ENCODE assay signal across 10 cellular contexts in genomic region chr2:128306931-128307460, GRCh38. TPM values are rescaled to one million over a fixed set of nuclear protein-coding genes. Genes with fewer than 3 reads are reported as not detected.
A peak's percentile ranks its signal among the peaks of the same experiment; 100 is the strongest.
DNase-seq lines count a peak whose midpoint lies in the region; ATAC-seq, FAIRE-seq and TF ChIP-seq lines count a peak whose summit lies in the region.
"Had no signal": no experiment of that assay in that cellular context is flagged by ENCODE, and none has a peak within 500 bp of the region (broad histone marks: within the 10 kb centered on the region; RNA-seq: fewer than 3 reads in every experiment).

No MANE protein-coding gene starts in this region.

- peak overlapping the region; percentile 71 for H3K4me2 ChIP-seq in astrocyte (ENCODE audit: low read length)
- H3K4me2 ChIP-seq in smooth muscle cell = no peak overlapping the region
- no peak overlapping the region for H3K4me2 ChIP-seq in OCI-LY7 (ENCODE audit: low read length)

- H3K9me3 ChIP-seq in HEK293 (ENCODE audit: control insufficient read depth, insufficient read depth, low read depth, low read length) = no peaks in the 10 kb centered on the region
- H3K9me3 ChIP-seq in astrocyte (ENCODE audit: insufficient read depth, low read depth, low read length) = no peaks in the 10 kb centered on the region
- no peaks in the 10 kb centered on the region for H3K9me3 ChIP-seq in smooth muscle cell (replicated peaks; ENCODE audit: low read depth)
- H3K9me3 ChIP-seq in OCI-LY7 (ENCODE audit: low read length) = no peaks in the 10 kb centered on the region
- H3K9me3 ChIP-seq: Caco-2 had no signal

- WGBS in smooth muscle cell (ENCODE audit: low lambda C conversion rate) = 89% methylated on average over 11 of the region's 11 CpGs

- peaks cover 3% of the 10 kb centered on the region for H3F3A ChIP-seq in smooth muscle cell (ENCODE audit: low read depth)

- CTCF ChIA-PET in HEK293 (lab: Yijun Ruan, JAX) = no interaction called here
- CTCF ChIA-PET in OCI-LY7 (lab: Charles Lee; ENCODE audit: unreplicated experiment) = no interaction called here

- H3K27me3 ChIP-seq in astrocyte (ENCODE audit: insufficient read depth, low read length) = no peaks in the 10 kb centered on the region
- H3K27me3 ChIP-seq in layer of hippocampus (ENCODE audit: control insufficient read depth, insufficient read depth, low read length) = no peaks in the 10 kb centered on the region
- no peaks in the 10 kb centered on the region for H3K27me3 ChIP-seq in smooth muscle cell (ENCODE audit: low read depth)

- H3K27ac ChIP-seq in HEK293 (ENCODE audit: extremely low read depth, low read depth, low read length) (no peak overlapping the region), astrocyte (ENCODE audit: low read depth, low read length) (peak overlapping the region; percentile 85), layer of hippocampus (ENCODE audit: low read depth, low read length) (peak overlapping the region; percentile 21), smooth muscle cell (ENCODE audit: low read depth) (peak overlapping the region; percentile 92), OCI-LY7 (ENCODE audit: low read depth, low read length, poor library complexity, severe bottlenecking) (no peak overlapping the region)

- no peak overlapping the region for H3K4me3 ChIP-seq in HEK293 (ENCODE audit: low read depth, low read length)
- H3K4me3 ChIP-seq in astrocyte (ENCODE audit: insufficient read depth, low read depth, low read length) = no peak overlapping the region
- no peak overlapping the region for H3K4me3 ChIP-seq in smooth muscle cell
- no peak overlapping the region for H3K4me3 ChIP-seq in OCI-LY7 (ENCODE audit: low read depth, low read length, poor library complexity, severe bottlenecking)

- H3K36me3 Mint-ChIP-seq in astrocyte (ENCODE audit: low read depth, unreplicated experiment) = peaks cover 6% of the 10 kb centered on the region

- DNase-seq in astrocyte (ENCODE audit: low read depth) = no peak
- DNase-seq in smooth muscle cell (lab: John Stamatoyannopoulos, UW; ENCODE audit: unreplicated experiment) = no peak
- DNase-seq in OCI-LY7 (ENCODE audit: low spot score) = no peak
- no peak for DNase-seq in inferior parietal cortex (ENCODE audit: extremely low spot score)
- no peak for DNase-seq in CD1c-positive myeloid dendritic cell (ENCODE audit: extremely low spot score)
- DNase-seq: activated T-cell treated with anti-CD3 and anti-CD28 coated beads, Interleukin-2, amount 50 U/mL, for 48 hours had no signal

- TF ChIP-seq CTCF in HEK293 (tag by site-specific recombination; IDR thresholded peaks at IDR 0.05) = no peak
- TF ChIP-seq CTCF in astrocyte (IDR thresholded peaks at IDR 0.05; ENCODE audit: insufficient read depth, low read depth, low read length) = no peak
- TF ChIP-seq CTCF in smooth muscle cell (IDR thresholded peaks at IDR 0.05; ENCODE audit: borderline replicate concordance, insufficient read depth, poor library complexity, severe bottlenecking) = no peak
- TF ChIP-seq CTCF in OCI-LY7 (conservative IDR thresholded peaks at IDR 0.05; ENCODE audit: low read length) = no peak

- H3K79me2 ChIP-seq in astrocyte (ENCODE audit: insufficient read depth, low read length) = peaks cover 93% of the 10 kb centered on the region
- H3K79me2 ChIP-seq in smooth muscle cell (ENCODE audit: low read depth) = peaks cover 10% of the 10 kb centered on the region
- H3K79me2 ChIP-seq in OCI-LY7 (ENCODE audit: insufficient read depth, low read depth, low read length) = no peaks in the 10 kb centered on the region

- peaks cover 24% of the 10 kb centered on the region for H3K4me1 ChIP-seq in HEK293 (ENCODE audit: control insufficient read depth, insufficient read depth, low read length)
- H3K4me1 ChIP-seq in astrocyte (ENCODE audit: insufficient read depth, low read length) = peaks cover 30% of the 10 kb centered on the region
- H3K4me1 ChIP-seq in smooth muscle cell (ENCODE audit: low read depth) = peaks cover 19% of the 10 kb centered on the region
- peaks cover 27% of the 10 kb centered on the region for H3K4me1 ChIP-seq in OCI-LY7 (ENCODE audit: insufficient read depth, low read length, poor library complexity, severe bottlenecking)

- H3K4me3 Mint-ChIP-seq in astrocyte (ENCODE audit: unreplicated experiment) = no peak overlapping the region

- POLR2A ChIA-PET in HEK293 (lab: Yijun Ruan, JAX) = no interaction called here
- POLR2A ChIA-PET in OCI-LY7 (lab: Charles Lee) = no interaction called here

- BruUV-seq in OCI-LY7 (replicated peaks; lab: Mats Ljungman, UMichigan) = no TSS peak

- ATAC-seq in HG02759 (IDR thresholded peaks at IDR 0.05; ENCODE audit: unreplicated experiment) = no peak

- peaks cover 3% of the 10 kb centered on the region for H3K27me3 Mint-ChIP-seq in astrocyte (ENCODE audit: low read depth, unreplicated experiment)

- H3K27ac Mint-ChIP-seq in astrocyte (ENCODE audit: unreplicated experiment) = no peak overlapping the region

- H2AFZ ChIP-seq in astrocyte (ENCODE audit: low read depth, low read length) = no peak overlapping the region
- H2AFZ ChIP-seq in smooth muscle cell (ENCODE audit: low read depth) = no peak overlapping the region
- no peak overlapping the region for H2AFZ ChIP-seq in OCI-LY7 (ENCODE audit: low read length)

- no peak for FAIRE-seq in astrocyte (lab: Jason Lieb, UNC)

- H3K9ac ChIP-seq in astrocyte (ENCODE audit: low read length) (peak overlapping the region; percentile 85), smooth muscle cell (ENCODE audit: low read depth) (no peak overlapping the region)

- H3K4me1 Mint-ChIP-seq in astrocyte (ENCODE audit: low read depth, unreplicated experiment) = peaks cover 17% of the 10 kb centered on the region

- intact Hi-C loops in OCI-LY7 (cut with micrococcal nuclease; ENCODE audit: unreplicated experiment) = loop anchor here (10.0 kb wide), 1 partner anchor 198 kb away; no protein-coding TSS in a partner anchor

- H3K36me3 ChIP-seq in HEK293 (ENCODE audit: control insufficient read depth in 2 of 2, insufficient read depth in 1 of 2, low read length in 2 of 2) (peaks cover 0 to 31% of the 10 kb centered on the region in 2 experiments; a peak in 1 of 3 replicates), astrocyte (ENCODE audit: insufficient read depth, low read length) (no peaks in the 10 kb centered on the region), smooth muscle cell (ENCODE audit: low read depth) (no peaks in the 10 kb centered on the region), OCI-LY7 (ENCODE audit: insufficient read depth, low read length) (no peaks in the 10 kb centered on the region)

- H3K9me2 ChIP-seq in OCI-LY7 (ENCODE audit: insufficient read depth, low read length) = no peaks in the 10 kb centered on the region

- H4K20me1 ChIP-seq in astrocyte (ENCODE audit: insufficient read depth, low read length) (peaks cover 94% of the 10 kb centered on the region), smooth muscle cell (ENCODE audit: low read depth) (peaks cover 54% of the 10 kb centered on the region), OCI-LY7 (ENCODE audit: insufficient read depth, low read length) (peaks cover 19% of the 10 kb centered on the region)

- no peaks in the 10 kb centered on the region for H3K9me3 Mint-ChIP-seq in astrocyte (ENCODE audit: unreplicated experiment)

TF ChIP-seq in HEK293, 187 proteins besides CTCF, POLR2A, EP300 and RAD21:
- TF ChIP-seq ZBTB6 (tag by site-specific recombination; IDR thresholded peaks at IDR 0.05) (no peak), ZIC2 (tag by site-specific recombination; IDR thresholded peaks at IDR 0.05) (peak; percentile 53), ZNF324 (tag by site-specific recombination; IDR thresholded peaks at IDR 0.05) (no peak), GLIS1 (tag by site-specific recombination; IDR thresholded peaks at IDR 0.05) (peak; percentile 95)

RNA-seq across cellular contexts. Expression of gene HS6ST1, which starts 11.7 kb away (rescaled TPM):
- 20.5 and 20.9 TPM in 2 replicates for total RNA-seq in astrocyte
- 9.3 and 11.3 TPM in 2 replicates for total RNA-seq in smooth muscle cell
- 13.0 and 17.6 TPM in 2 replicates for polyA plus RNA-seq in smooth muscle cell
- 12.0 and 17.6 TPM in 2 replicates for total RNA-seq in OCI-LY7 (2014; rRNA removed; shearing (Covaris generic))
- 13.4 and 13.6 TPM in 2 replicates for total RNA-seq in OCI-LY7 (2022)

Comparison
In these comparisons a context has a peak if more than half of its experiments do, and no peak if none do; other contexts are left out.
1. H3K27ac ChIP-seq: peak in astrocyte (single experiment), layer of hippocampus (single experiment) and smooth muscle cell (single experiment); none in HEK293 (single experiment) and OCI-LY7 (single experiment).